In the genomic region with DNA sequence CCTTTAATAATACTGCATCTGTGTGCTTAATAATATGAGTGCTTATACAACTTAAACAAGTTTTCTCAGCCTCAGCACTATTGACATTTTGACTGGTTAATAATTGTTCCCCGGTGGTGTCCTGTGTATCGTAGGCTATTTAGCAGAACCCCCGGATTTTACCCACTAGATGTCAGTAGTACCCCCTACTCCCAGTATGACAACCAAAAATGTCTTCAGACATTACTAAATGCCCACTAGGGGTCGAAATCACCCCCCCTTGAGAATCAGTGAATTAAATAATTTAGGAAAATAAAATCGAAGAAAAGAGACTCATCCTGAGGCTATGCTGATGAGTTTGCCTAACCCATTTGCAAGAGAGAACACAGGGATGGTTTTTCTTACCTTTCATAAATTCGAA, we compare ENCODE assay signal across 8 cellular contexts.
A peak's percentile ranks its signal among the peaks of the same experiment; 100 is the strongest.
DNase-seq lines count a peak whose midpoint lies in the region; ATAC-seq lines count a peak whose summit lies in the region.

No MANE protein-coding gene starts in this region.

- no peak overlapping the region for H3K27ac Mint-ChIP-seq in CD4-positive, alpha-beta memory T cell

- H3K27ac ChIP-seq in CD4-positive, alpha-beta memory T cell (ENCODE audit: low read depth, low read length): no peak overlapping the region

- H3K4me1 ChIP-seq in CD4-positive, alpha-beta memory T cell (ENCODE audit: insufficient read depth, low read length): no peaks in the 10 kb centered on the region

- H3K27me3 Mint-ChIP-seq in CD4-positive, alpha-beta memory T cell: peaks cover 2 to 4% of the 10 kb centered on the region in 2 donors

- intact Hi-C loops in CD4-positive, alpha-beta memory T cell (cut with micrococcal nuclease): no loop called here

- no peaks in the 10 kb centered on the region for H3K4me1 Mint-ChIP-seq in CD4-positive, alpha-beta memory T cell

- CTCF ChIA-PET in CD4-positive, alpha-beta memory T cell (lab: Charles Lee; ENCODE audit: partially characterized antibody): no interaction called here

- H3K4me3 Mint-ChIP-seq in CD4-positive, alpha-beta memory T cell: no peak overlapping the region

- POLR2A ChIA-PET in CD4-positive, alpha-beta memory T cell (lab: Charles Lee; ENCODE audit: partially characterized antibody): no interaction called here

- no peaks in the 10 kb centered on the region for H3K36me3 ChIP-seq in CD4-positive, alpha-beta memory T cell (ENCODE audit: insufficient read depth, low read length)

- no peaks in the 10 kb centered on the region for H3K36me3 Mint-ChIP-seq in CD4-positive, alpha-beta memory T cell

- H3K9me3 ChIP-seq in CD4-positive, alpha-beta memory T cell (ENCODE audit: control insufficient read depth in 1 of 2, low read length in 2 of 2): no peaks in the 10 kb centered on the region

- peak; percentile 94 for ATAC-seq in GM21526 (IDR thresholded peaks at IDR 0.05; ENCODE audit: low FRiP score, unreplicated experiment)

- H3K4me3 ChIP-seq in CD4-positive, alpha-beta memory T cell (ENCODE audit: low read length in 2 of 2): no peak overlapping the region

- H3K27me3 ChIP-seq in CD4-positive, alpha-beta memory T cell (ENCODE audit: insufficient read depth, low read length): no peaks in the 10 kb centered on the region

- peaks cover 0 to 4% (median 0%) of the 10 kb centered on the region in 8 donors for H3K9me3 Mint-ChIP-seq in CD4-positive, alpha-beta memory T cell

- DNase-seq in ELR (ENCODE audit: low read depth): peak; percentile 12
- DNase-seq in Kasumi-1 (lab: John Stamatoyannopoulos, UW): peak; percentile 71 to 85
- peak; percentile 14 for DNase-seq in foreskin melanocyte
- no peak for DNase-seq in activated CD8-positive, alpha-beta memory T cell treated with anti-CD3 and anti-CD28 coated beads, Interleukin-2, amount 50 U/mL, for 48 hours
- no peak for DNase-seq in CD4-positive, alpha-beta memory T cell
- no peak for DNase-seq in stimulated activated CD4-positive, alpha-beta T cell treated with anti-CD3 and anti-CD28 coated beads, Interleukin-4, amount 100 ng/mL, for 1 hour
- no peak for DNase-seq in stimulated activated CD4-positive, alpha-beta T cell treated with anti-CD3 and anti-CD28 coated beads, Interleukin-15, amount 100 ng/mL, for 24 hours

Comparison
In these comparisons a context has a peak if more than half of its experiments do, and no peak if none do; other contexts are left out.
1. DNase-seq: peak in ELR (single experiment), Kasumi-1 (2 of 2) and foreskin melanocyte (single experiment); none in activated CD8-positive, alpha-beta memory T cell treated with anti-CD3 and anti-CD28 coated beads, Interleukin-2, amount 50 U/mL, for 48 hours (single experiment), CD4-positive, alpha-beta memory T cell (0 of 5), stimulated activated CD4-positive, alpha-beta T cell treated with anti-CD3 and anti-CD28 coated beads, Interleukin-4, amount 100 ng/mL, for 1 hour (single experiment) and stimulated activated CD4-positive, alpha-beta T cell treated with anti-CD3 and anti-CD28 coated beads, Interleukin-15, amount 100 ng/mL, for 24 hours (single experiment).